ENCODE assay signal across 21 cellular contexts in genomic region chr2:107776333-107776732, GRCh38.
"Had no signal": no experiment of that assay in that cellular context is flagged by ENCODE, and none has a peak within 500 bp of the region (broad histone marks: within the 10 kb centered on the region; RNA-seq: fewer than 3 reads in every experiment).

No MANE protein-coding gene starts in this region.

- ATAC-seq: activated CD4-positive, alpha-beta T cell treated with anti-CD3 and anti-CD28 coated beads for 36 hours; activated CD4-positive, CD25-positive, alpha-beta regulatory T cell treated with anti-CD3 and anti-CD28 coated beads, Interleukin-2, amount 50 U/mL, for 24 hours; activated CD8-positive, alpha-beta T cell treated with anti-CD3 and anti-CD28 coated beads, Interleukin-2, amount 10 ng/mL, durations not matched to agents 7 days and 5 days; Panc1; WTC11 had no signal

- DNase-seq: activated CD4-positive, alpha-beta T cell treated with anti-CD3 and anti-CD28 coated beads for 36 hours; activated CD4-positive, alpha-beta T cell treated with anti-CD3 and anti-CD28 coated beads, Interleukin-2, amount 10 ng/mL, durations not matched to agents 7 days and 5 days; activated CD4-positive, alpha-beta T cell treated with anti-CD3 and anti-CD28 coated beads, Interleukin-2, amount 50 U/mL, for 48 hours; activated CD8-positive, alpha-beta T cell treated with anti-CD3 and anti-CD28 coated beads, Interleukin-2, amount 10 ng/mL, durations not matched to agents 7 days and 5 days; activated gamma-delta T cell; activated naive CD4-positive, alpha-beta T cell treated with Interleukin-2 at 50 U/mL for 16 hours; activated naive CD8-positive, alpha-beta T cell treated with anti-CD3 and anti-CD28 coated beads, Interleukin-2, amount 10 ng/mL, durations not matched to agents 7 days and 5 days; activated T-cell treated with anti-CD3 and anti-CD28 coated beads, Interleukin-2, amount 50 U/mL, for 24 hours; amygdala; MM.1S; MV-4-11; NCI-H1092; NCI-H187 treated with DMSO at 0.1 percent for 48 hours; NCI-H2081; NCI-H510A; NCI-H526; SHP77; SJCRH30 had no signal
